Comparison of ENCODE assay signal across 17 cellular contexts in genomic region chr1:248789337-248789736, GRCh38. TPM values are rescaled to one million over a fixed set of nuclear protein-coding genes. Genes with fewer than 3 reads are reported as not detected.
"Had no signal": no experiment of that assay in that cellular context is flagged by ENCODE, and none has a peak within 500 bp of the region (broad histone marks: within the 10 kb centered on the region; RNA-seq: fewer than 3 reads in every experiment).

No MANE protein-coding gene starts in this region.

RNA-seq across cellular contexts. Expression of gene LYPD8, which starts 33.8 kb away (rescaled TPM):
- total RNA-seq: activated B cell treated with CpG ODN at 0.5 μM for 24 hours; activated CD4-positive, alpha-beta memory T cell treated with anti-CD3 and anti-CD28 coated beads for 36 hours; activated CD8-positive, alpha-beta memory T cell treated with anti-CD3 and anti-CD28 coated beads for 36 hours; activated CD8-positive, alpha-beta T cell treated with anti-CD3 and anti-CD28 coated beads, Interleukin-2, amount 10 ng/mL, durations not matched to agents 7 days and 5 days; activated naive CD4-positive, alpha-beta T cell treated with anti-CD3 and anti-CD28 coated beads, Interleukin-2, amount 50 U/mL, for 72 hours; activated naive CD8-positive, alpha-beta T cell treated with anti-CD3 and anti-CD28 coated beads, Interleukin-2, amount 10 ng/mL, durations not matched to agents 7 days and 5 days; activated T-cell treated with anti-CD3 and anti-CD28 coated beads, Interleukin-2, amount 50 U/mL, for 72 hours; ascending aorta; cardiac septum; cerebellum; epithelial cell of proximal tubule; esophagus squamous epithelium; fibroblast of villous mesenchyme; gastroesophageal sphincter; glomerular endothelial cell; T-helper 17 cell had no signal
- polyA plus RNA-seq: fibroblast of lung had no signal
